Comparison of ENCODE assay signal across 13 cellular contexts in the genomic region with DNA sequence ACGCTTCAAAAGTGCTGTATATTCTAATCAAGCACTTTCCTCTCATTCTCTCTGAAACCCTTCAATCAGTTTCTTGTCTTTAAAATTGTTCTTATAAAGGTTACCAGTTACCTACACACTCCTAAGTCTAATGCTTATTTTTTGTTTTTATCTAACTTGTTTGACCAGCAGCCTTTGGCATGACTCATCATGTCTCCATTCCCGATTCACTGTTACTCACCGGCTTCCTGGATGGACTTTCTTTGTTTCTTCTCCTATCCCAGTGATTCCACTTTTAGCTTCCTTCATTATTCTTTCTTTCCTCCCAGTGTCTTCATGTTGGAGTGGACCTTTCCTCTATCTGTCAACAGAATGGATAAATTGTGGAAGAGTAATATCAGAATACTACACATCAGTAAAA.
DNase-seq lines count a peak whose midpoint lies in the region; ATAC-seq and TF ChIP-seq lines count a peak whose summit lies in the region.
"Had no signal": no experiment of that assay in that cellular context is flagged by ENCODE, and none has a peak within 500 bp of the region (broad histone marks: within the 10 kb centered on the region; RNA-seq: fewer than 3 reads in every experiment).

No MANE protein-coding gene starts in this region.

- 50% methylated on average over 3 of the region's 3 CpGs for WGBS in hepatocyte (ENCODE audit: low lambda C conversion rate, missing lambda C conversion rate)

- no peaks in the 10 kb centered on the region for H3K27me3 Mint-ChIP-seq in type B pancreatic cell
- peaks cover 9 to 10% of the 10 kb centered on the region in 2 donors for H3K27me3 Mint-ChIP-seq in natural killer cell (ENCODE audit: low read depth in 2 of 2)

- intact Hi-C loops in natural killer cell (cut with micrococcal nuclease), result no loop called here

- no peaks in the 10 kb centered on the region for H3K4me1 Mint-ChIP-seq in type B pancreatic cell (ENCODE audit: unreplicated experiment)
- no peaks in the 10 kb centered on the region for H3K4me1 Mint-ChIP-seq in natural killer cell

- no peaks in the 10 kb centered on the region for H3K9me2 ChIP-seq in hepatocyte (replicated peaks; ENCODE audit: insufficient read depth)

- H3K4me3 ChIP-seq in astrocyte of the cerebellum (ENCODE audit: low read depth, low read length) (no peak overlapping the region), hepatocyte (no peak overlapping the region)
- H3K4me3 ChIP-seq: dorsolateral prefrontal cortex, upper lobe of left lung had no signal

- TF ChIP-seq CTCF in astrocyte of the cerebellum (IDR thresholded peaks at IDR 0.05; ENCODE audit: low read depth, low read length, missing control alignments), result no peak
- TF ChIP-seq CTCF in hepatocyte (IDR thresholded peaks at IDR 0.05; ENCODE audit: poor library complexity), result no peak
- TF ChIP-seq CTCF in type B pancreatic cell (conservative IDR thresholded peaks at IDR 0.05), result no peak
- no peak for TF ChIP-seq CTCF in GM20000 (IDR thresholded peaks at IDR 0.05; ENCODE audit: extremely low read depth, missing control alignments)
- no peak for TF ChIP-seq CTCF in natural killer cell (IDR thresholded peaks at IDR 0.05)

- in situ Hi-C loops in astrocyte of the cerebellum (cut with HindIII; ENCODE audit: low sequenced_read_pairs), result no loop called here

- H3K36me3 ChIP-seq in hepatocyte (replicated peaks; ENCODE audit: insufficient read depth, low read depth), result no peaks in the 10 kb centered on the region
- H3K36me3 ChIP-seq: upper lobe of left lung had no signal

- H2AFZ ChIP-seq in hepatocyte, result peak overlapping the region; percentile 24

- no peaks in the 10 kb centered on the region for H3K4me1 ChIP-seq in hepatocyte (ENCODE audit: insufficient read depth)
- H3K4me1 ChIP-seq: upper lobe of left lung had no signal

- H3K27ac ChIP-seq in hepatocyte, result peak overlapping the region; percentile 33
- H3K27ac ChIP-seq: 22Rv1, dorsolateral prefrontal cortex, upper lobe of left lung had no signal

- H3K27ac Mint-ChIP-seq in type B pancreatic cell (peak overlapping the region; percentile 69), natural killer cell (no peak overlapping the region)

- no peaks in the 10 kb centered on the region for H4K20me1 ChIP-seq in hepatocyte (ENCODE audit: insufficient read depth, poor library complexity, severe bottlenecking)

- H3K9me3 Mint-ChIP-seq in type B pancreatic cell, result peaks cover 12% of the 10 kb centered on the region
- no peaks in the 10 kb centered on the region for H3K9me3 Mint-ChIP-seq in natural killer cell

- no peaks in the 10 kb centered on the region for H3K79me2 ChIP-seq in hepatocyte

- no peaks in the 10 kb centered on the region for H3K36me3 Mint-ChIP-seq in type B pancreatic cell
- no peaks in the 10 kb centered on the region for H3K36me3 Mint-ChIP-seq in natural killer cell

- no peak for ATAC-seq in natural killer cell

- H3K27me3 ChIP-seq in hepatocyte, result no peaks in the 10 kb centered on the region
- H3K27me3 ChIP-seq: dorsolateral prefrontal cortex, upper lobe of left lung had no signal

- DNase-seq in DMS153 (lab: John Stamatoyannopoulos, UW), result peak; percentile 12
- DNase-seq in DMS153 treated with DMSO at 0.1 percent for 48 hours (lab: John Stamatoyannopoulos, UW; ENCODE audit: unreplicated experiment), result no peak
- DNase-seq in astrocyte of the cerebellum (ENCODE audit: low read depth), result peak; percentile 62
- peak; percentile 33 for DNase-seq in hepatocyte (ENCODE audit: low spot score)
- no peak for DNase-seq in type B pancreatic cell (ENCODE audit: extremely low spot score, unreplicated experiment)
- no peak for DNase-seq in activated CD4-positive, alpha-beta T cell treated with anti-CD3 and anti-CD28 coated beads, Interleukin-2, amount 50 U/mL, for 4 hours
- no peak for DNase-seq in GM20000 (ENCODE audit: low spot score)
- DNase-seq in natural killer cell, result no peak
- DNase-seq: activated CD4-positive, CD25-positive, alpha-beta regulatory T cell treated with anti-CD3 and anti-CD28 coated beads, Interleukin-2, amount 50 U/mL, for 72 hours; dorsolateral prefrontal cortex; posterior cingulate gyrus; upper lobe of left lung had no signal

- no peak overlapping the region for H3K4me2 ChIP-seq in hepatocyte

- H3K4me3 Mint-ChIP-seq in type B pancreatic cell, result peak overlapping the region; percentile 34
- no peak overlapping the region for H3K4me3 Mint-ChIP-seq in natural killer cell

- H3K9me3 ChIP-seq in hepatocyte (ENCODE audit: low read depth), result no peaks in the 10 kb centered on the region
- H3K9me3 ChIP-seq: upper lobe of left lung had no signal

Comparison
In these comparisons a context has a peak if more than half of its experiments do, and no peak if none do; other contexts are left out.
1. DNase-seq: peak in DMS153 (single experiment), astrocyte of the cerebellum (single experiment) and hepatocyte (single experiment); none in DMS153 treated with DMSO at 0.1 percent for 48 hours (single experiment), type B pancreatic cell (single experiment), activated CD4-positive, alpha-beta T cell treated with anti-CD3 and anti-CD28 coated beads, Interleukin-2, amount 50 U/mL, for 4 hours (0 of 2), GM20000 (single experiment) and natural killer cell (single experiment).